1 cellular context compared by ENCODE assay signal in the genomic region with DNA sequence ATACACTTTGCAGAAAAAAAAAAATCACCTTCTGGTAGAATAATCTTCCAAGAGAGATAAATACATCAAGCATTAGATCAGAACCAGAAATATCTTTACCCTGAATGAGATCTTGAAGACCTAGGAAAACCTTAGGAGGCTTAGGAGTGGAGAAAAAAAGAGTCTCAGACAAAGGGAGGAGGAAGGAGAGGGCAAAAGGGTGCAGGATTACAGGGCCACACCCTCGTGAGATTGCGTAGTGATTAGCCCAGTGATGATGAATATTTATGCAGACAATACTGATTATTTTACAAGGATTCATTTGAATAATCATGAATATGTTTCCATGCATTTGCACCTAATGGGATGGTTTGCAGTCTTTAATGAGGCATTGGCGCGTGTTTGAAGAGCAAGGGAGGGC.
TF ChIP-seq lines count a peak whose summit lies in the region.

No MANE protein-coding gene starts in this region.

TF ChIP-seq in GM23338, 12 proteins besides CTCF, POLR2A, EP300 and RAD21 (continued from another document):
- TF ChIP-seq ZNF114 (CRISPR knock-in tag; IDR thresholded peaks at IDR 0.05), result no peak
- no peak for TF ChIP-seq EZH2phosphoT487 (IDR thresholded peaks at IDR 0.05; ENCODE audit: unreplicated experiment)
- no peak for TF ChIP-seq STAT1 (IDR thresholded peaks at IDR 0.05; ENCODE audit: unreplicated experiment)
